In the genomic region with DNA sequence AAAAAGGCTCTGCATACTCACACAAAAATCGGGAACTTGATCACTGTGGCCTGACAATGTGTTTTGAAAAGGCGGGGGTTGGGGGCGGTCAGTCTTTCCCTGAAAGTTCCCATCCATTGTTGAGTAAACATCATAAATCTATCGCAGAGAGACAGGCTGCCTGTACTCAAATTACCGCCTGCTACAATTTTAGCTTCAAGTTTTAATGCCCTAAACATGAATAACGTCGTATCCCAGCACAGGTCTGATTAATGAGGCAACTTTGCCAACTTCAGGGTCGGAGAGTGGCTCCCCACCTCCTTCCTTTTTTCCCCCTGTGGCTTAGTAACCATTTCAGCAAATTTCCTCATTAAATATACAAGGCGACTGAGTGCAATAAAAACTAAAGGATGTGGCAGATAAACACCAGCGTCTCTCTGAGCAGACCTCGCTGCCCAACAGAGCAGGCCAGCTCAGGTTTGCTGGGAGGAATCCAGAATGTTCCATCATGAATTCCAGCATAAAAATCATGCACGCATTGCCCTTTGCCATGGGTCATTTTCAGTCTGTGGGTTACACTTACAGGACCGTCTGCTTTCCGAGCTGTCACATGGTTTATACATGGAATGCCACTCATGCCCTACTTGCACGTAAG, we compare ENCODE assay signal across 6 cellular contexts.
DNase-seq lines count a peak whose midpoint lies in the region; ATAC-seq and TF ChIP-seq lines count a peak whose summit lies in the region.
"Not testable (repeated sequence)": the region's sequence is repeated elsewhere in the genome, so short reads cannot be mapped to it uniquely, and the experiment has no call there.

No MANE protein-coding gene starts in this region.

- peak overlapping the region in 1 of 3 experiments; percentile 3 for H3K4me3 Mint-ChIP-seq in nephron
- not testable (repeated sequence) for H3K4me3 Mint-ChIP-seq in stimulated activated memory B cell treated with anti-CD40 and anti-IgM and Interleukin-4, amounts not matched to agents 10 μg/mL and 1 μg/mL and 100 μg/mL, for 72 hours

- H3K9me3 ChIP-seq in body of pancreas; hepatocyte (ENCODE audit: low read depth); psoas muscle: not testable (repeated sequence)

- not testable (repeated sequence) for H3K27me3 ChIP-seq in HL-60 (ENCODE audit: insufficient read depth, poor library complexity, severe bottlenecking); body of pancreas; hepatocyte; psoas muscle (ENCODE audit: insufficient read depth in 3 of 3, low read length in 2 of 3)

- not testable (repeated sequence) for H3K27me3 Mint-ChIP-seq in nephron (ENCODE audit: low read depth); stimulated activated memory B cell treated with anti-CD40 and anti-IgM and Interleukin-4, amounts not matched to agents 10 μg/mL and 1 μg/mL and 100 μg/mL, for 72 hours

- not testable (repeated sequence) for TF ChIP-seq POLR2A in body of pancreas (IDR thresholded peaks at IDR 0.05)

- H3K9me3 Mint-ChIP-seq in nephron; stimulated activated memory B cell treated with anti-CD40 and anti-IgM and Interleukin-4, amounts not matched to agents 10 μg/mL and 1 μg/mL and 100 μg/mL, for 72 hours: not testable (repeated sequence)

- ATAC-seq in body of pancreas, result peak; percentile 24
- peak; percentile 74 to 92 (median 82) for ATAC-seq in psoas muscle
- ATAC-seq in stimulated activated memory B cell treated with anti-CD40 and anti-IgM and Interleukin-4, amounts not matched to agents 10 μg/mL and 1 μg/mL and 100 μg/mL, for 72 hours, result not testable (repeated sequence)

- not testable (repeated sequence) for H3K4me3 ChIP-seq in HL-60 (replicated peaks; ENCODE audit: insufficient read depth, low read length); body of pancreas; hepatocyte; psoas muscle

- intact Hi-C loops in body of pancreas (cut with DNase I); psoas muscle (cut with DNase I): not testable (repeated sequence)

- not testable (repeated sequence) for H3K36me3 ChIP-seq in body of pancreas (replicated peaks in 1 of 2; ENCODE audit: insufficient read depth in 1 of 2, low read depth in 2 of 2); hepatocyte (replicated peaks; ENCODE audit: insufficient read depth, low read depth); psoas muscle (ENCODE audit: insufficient read depth in 1 of 2, low read depth in 1 of 2)

- peaks cover 16% of the 10 kb centered on the region for H3K4me1 Mint-ChIP-seq in nephron
- not testable (repeated sequence) for H3K4me1 Mint-ChIP-seq in stimulated activated memory B cell treated with anti-CD40 and anti-IgM and Interleukin-4, amounts not matched to agents 10 μg/mL and 1 μg/mL and 100 μg/mL, for 72 hours

- H3K27ac ChIP-seq in HL-60 (replicated peaks), result peak overlapping the region; percentile 42; the same call in 1 of the 2 replicates
- not testable (repeated sequence) for H3K27ac ChIP-seq in body of pancreas, hepatocyte, psoas muscle

- H3K36me3 Mint-ChIP-seq in nephron (ENCODE audit: low read depth); stimulated activated memory B cell treated with anti-CD40 and anti-IgM and Interleukin-4, amounts not matched to agents 10 μg/mL and 1 μg/mL and 100 μg/mL, for 72 hours: not testable (repeated sequence)

- DNase-seq in HL-60 (ENCODE audit: low read depth in 1 of 2, low spot score in 1 of 2), result peak in 1 of 2 experiments; percentile 5
- DNase-seq in body of pancreas; hepatocyte (ENCODE audit: low spot score); psoas muscle: not testable (repeated sequence)

- peak overlapping the region; percentile 29 to 65 (median 37) for H3K27ac Mint-ChIP-seq in nephron
- H3K27ac Mint-ChIP-seq in stimulated activated memory B cell treated with anti-CD40 and anti-IgM and Interleukin-4, amounts not matched to agents 10 μg/mL and 1 μg/mL and 100 μg/mL, for 72 hours, result peak overlapping the region; percentile 54

- not testable (repeated sequence) for H2AFZ ChIP-seq in hepatocyte

- not testable (repeated sequence) for H3K79me2 ChIP-seq in hepatocyte

- H4K20me1 ChIP-seq in hepatocyte (ENCODE audit: insufficient read depth, poor library complexity, severe bottlenecking), result not testable (repeated sequence)

- H3K9me2 ChIP-seq in hepatocyte (replicated peaks; ENCODE audit: insufficient read depth), result not testable (repeated sequence)

- WGBS in body of pancreas, 2 donors, result no CpG with 5 or more reads among the region's 15 CpGs
- WGBS in hepatocyte (ENCODE audit: low lambda C conversion rate, missing lambda C conversion rate), result 40% methylated on average over 9 of the region's 15 CpGs
- WGBS in psoas muscle, 3 donors, result 38% methylated on average over 4 of the region's 15 CpGs; no CpG with 5 or more reads in 2 of the 3 donors

- not testable (repeated sequence) for H3K4me1 ChIP-seq in body of pancreas, psoas muscle
- peaks cover 14% of the 10 kb centered on the region for H3K4me1 ChIP-seq in hepatocyte (ENCODE audit: insufficient read depth)

- peak overlapping the region; percentile 54 for H3K4me2 ChIP-seq in hepatocyte

- not testable (repeated sequence) for TF ChIP-seq CTCF in HL-60 (IDR thresholded peaks at IDR 0.05; ENCODE audit: insufficient read depth, low read length); body of pancreas (IDR thresholded peaks at IDR 0.05); hepatocyte (IDR thresholded peaks at IDR 0.05; ENCODE audit: poor library complexity); nephron (IDR thresholded peaks at IDR 0.05; ENCODE audit: unreplicated experiment in 3 of 3); psoas muscle (IDR thresholded peaks at IDR 0.05)
